15 cellular contexts compared by ENCODE assay signal in genomic region chr20:52439385-52439784, GRCh38.
"Had no signal": no experiment of that assay in that cellular context is flagged by ENCODE, and none has a peak within 500 bp of the region (broad histone marks: within the 10 kb centered on the region; RNA-seq: fewer than 3 reads in every experiment).

No MANE protein-coding gene starts in this region.

- DNase-seq: effector memory CD4-positive, alpha-beta T cell; heart right ventricle; hypothalamus; kidney glomerular epithelial cell; mammary epithelial cell; mucosa of descending colon; naive thymus-derived CD8-positive, alpha-beta T cell; posterior cingulate gyrus; right cardiac atrium; stimulated activated CD4-positive, alpha-beta T cell treated with anti-CD3 and anti-CD28 coated beads, Interleukin-2, amount 100 ng/mL, for 48 hours; stimulated activated naive CD4-positive, alpha-beta T cell treated with Interleukin-2 at 50 U/mL for 16 hours; trophoblast cell had no signal

- ATAC-seq: esophagus mucosa; heart right ventricle; left lobe of liver; mucosa of descending colon; naive thymus-derived CD8-positive, alpha-beta T cell; right cardiac atrium had no signal

- H3K4me2 ChIP-seq: smooth muscle cell had no signal

- H3K4me3 ChIP-seq: heart right ventricle, mucosa of descending colon, smooth muscle cell had no signal

- H3K9me3 ChIP-seq: heart right ventricle, mucosa of descending colon had no signal

- H3K27ac ChIP-seq: heart right ventricle had no signal

- H3K4me1 ChIP-seq: heart right ventricle had no signal

- H3K36me3 ChIP-seq: heart right ventricle had no signal
